ENCODE assay signal across 7 cellular contexts in the genomic region with DNA sequence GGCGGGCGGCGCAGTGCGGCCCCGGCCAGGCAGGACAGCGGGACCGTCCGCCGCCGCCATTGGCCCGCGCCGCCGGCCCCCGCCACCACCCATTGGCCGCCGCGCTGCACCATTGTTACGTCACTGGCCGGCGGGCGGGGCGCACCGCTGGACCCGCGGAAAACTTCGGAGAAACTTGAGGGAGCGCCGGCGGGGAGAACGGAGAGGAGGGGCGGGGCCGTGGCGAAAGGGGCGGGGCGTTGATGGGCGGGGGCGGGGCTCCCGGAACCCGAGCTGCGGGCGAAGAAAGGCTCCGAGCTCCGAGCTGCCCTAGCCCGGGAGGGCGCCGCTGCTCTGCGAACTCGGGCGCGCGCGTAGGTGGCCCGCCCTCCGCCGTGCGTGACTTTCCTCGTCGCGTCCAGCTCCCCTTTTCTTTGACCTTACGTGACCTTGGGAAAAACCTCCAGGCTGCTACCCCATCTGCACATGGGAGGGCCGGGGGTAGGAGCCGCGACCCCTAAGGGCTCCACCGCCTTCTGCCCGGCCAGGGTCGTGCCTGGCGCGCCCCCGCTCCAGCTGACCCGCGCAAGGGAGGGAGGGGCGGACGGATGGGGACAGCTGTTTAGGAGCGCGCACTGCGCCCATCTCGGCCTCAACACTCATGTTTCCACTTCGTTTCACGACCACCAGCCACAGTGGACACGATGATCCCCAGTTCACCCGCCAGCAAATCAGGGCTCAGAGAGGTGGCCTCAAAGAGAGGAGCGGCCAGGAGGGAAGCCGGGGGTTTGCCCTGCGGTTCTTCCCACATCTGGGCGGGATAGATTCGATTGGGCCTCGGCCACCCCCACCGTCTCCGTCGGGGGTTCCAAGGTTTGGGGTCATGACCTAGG. TPM values are rescaled to one million over a fixed set of nuclear protein-coding genes. Genes with fewer than 3 reads are reported as not detected.
DNase-seq lines count a peak whose midpoint lies in the region; ATAC-seq and TF ChIP-seq lines count a peak whose summit lies in the region.

A gene with protein sequence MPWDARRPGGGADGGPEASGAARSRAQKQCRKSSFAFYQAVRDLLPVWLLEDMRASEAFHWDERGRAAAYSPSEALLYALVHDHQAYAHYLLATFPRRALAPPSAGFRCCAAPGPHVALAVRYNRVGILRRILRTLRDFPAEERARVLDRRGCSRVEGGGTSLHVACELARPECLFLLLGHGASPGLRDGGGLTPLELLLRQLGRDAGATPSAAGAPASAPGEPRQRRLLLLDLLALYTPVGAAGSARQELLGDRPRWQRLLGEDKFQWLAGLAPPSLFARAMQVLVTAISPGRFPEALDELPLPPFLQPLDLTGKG (minus strand): TSS at position 33 of the 872 bp plus-strand sequence. CDS start 1,887 bp downstream, outside the sequence.

- TF ChIP-seq CTCF in WI38 (IDR thresholded peaks at IDR 0.05; ENCODE audit: low read depth, low read length): no peak
- TF ChIP-seq CTCF in breast epithelium (IDR thresholded peaks at IDR 0.05): no peak

- H3K36me3 ChIP-seq in breast epithelium (no peaks in the 10 kb centered on the region), iPS-20b (ENCODE audit: insufficient read depth, low read depth, low read length) (peaks cover 13% of the 10 kb centered on the region), skeletal muscle satellite cell (ENCODE audit: insufficient read depth, low read length) (no peaks in the 10 kb centered on the region)

- H3K9ac ChIP-seq in iPS-20b (ENCODE audit: low read depth, low read length) (peak within 1 kb of the TSS; percentile 70; the same call in 1 of the 2 replicates), skeletal muscle satellite cell (ENCODE audit: low read depth, low read length) (peak within 1 kb of the TSS; percentile 85)

- H3K27ac ChIP-seq in breast epithelium: peak within 1 kb of the TSS; percentile 87 to 92
- no peak within 1 kb of the TSS for H3K27ac ChIP-seq in iPS-20b (ENCODE audit: low read length)

- DNase-seq in NCI-H2171 treated with DMSO at 0.1 percent for 48 hours (lab: John Stamatoyannopoulos, UW) (peak; percentile 91), breast epithelium (ENCODE audit: low spot score in 2 of 2) (peak; percentile 91 to 94)

- H3K4me2 ChIP-seq in skeletal muscle satellite cell (ENCODE audit: low read length): peak within 1 kb of the TSS; percentile 99

- H3K4me1 ChIP-seq in breast epithelium (peaks cover 2 to 4% of the 10 kb centered on the region in 2 donors), iPS-20b (ENCODE audit: insufficient read depth, low read length) (peaks cover 5% of the 10 kb centered on the region), skeletal muscle satellite cell (ENCODE audit: control insufficient read depth, insufficient read depth, low read length) (peaks cover 12% of the 10 kb centered on the region)

- peak within 1 kb of the TSS; percentile 59 for H3K4me3 ChIP-seq in WI38 (ENCODE audit: low read depth, low read length)
- H3K4me3 ChIP-seq in breast epithelium: peak within 1 kb of the TSS; percentile 53 to 80 (median 68)
- peak within 1 kb of the TSS; percentile 84 for H3K4me3 ChIP-seq in iPS-20b (ENCODE audit: low read length)
- peak within 1 kb of the TSS; percentile 96 for H3K4me3 ChIP-seq in skeletal muscle satellite cell (ENCODE audit: low read length)

- H3K9me3 ChIP-seq in breast epithelium (no peaks in the 10 kb centered on the region), iPS-20b (ENCODE audit: insufficient read depth, low read depth, low read length) (no peaks in the 10 kb centered on the region), skeletal muscle satellite cell (replicated peaks; ENCODE audit: low read length) (no peaks in the 10 kb centered on the region)

- no peaks in the 10 kb centered on the region for H3K27me3 ChIP-seq in breast epithelium
- no peaks in the 10 kb centered on the region for H3K27me3 ChIP-seq in iPS-20b (ENCODE audit: insufficient read depth, low read length)
- H3K27me3 ChIP-seq in skeletal muscle satellite cell (ENCODE audit: control insufficient read depth, insufficient read depth, low read length): no peaks in the 10 kb centered on the region

- ATAC-seq in GM18520 (IDR thresholded peaks at IDR 0.05; ENCODE audit: unreplicated experiment) (peak; percentile 75), HG03060 (IDR thresholded peaks at IDR 0.05; ENCODE audit: low read depth, unreplicated experiment) (peak; percentile 49)

- intact Hi-C loops in breast epithelium (cut with DNase I; ENCODE audit: low total_unique reads): loop anchor here (10.0 kb wide), 1 partner anchor 195 kb away; the partner anchor contains the start of gene ZNF839

- TF ChIP-seq POLR2A in breast epithelium (IDR thresholded peaks at IDR 0.05): no peak

RNA-seq across cellular contexts. Expression of the gene that starts here (rescaled TPM):
- 10 to 100 TPM; 10.4 to 24.9 (median 22.8) TPM for total RNA-seq in breast epithelium
- total RNA-seq in skeletal muscle satellite cell (2012; rRNA removed): 7.9 and 9.1 TPM in 2 replicates
